ENCODE assay signal across 12 cellular contexts in genomic region chr7:128003179-128003578, GRCh38. TPM values are rescaled to one million over a fixed set of nuclear protein-coding genes. Genes with fewer than 3 reads are reported as not detected.
DNase-seq lines count a peak whose midpoint lies in the region; ATAC-seq and TF ChIP-seq lines count a peak whose summit lies in the region.
"Had no signal": no experiment of that assay in that cellular context is flagged by ENCODE, and none has a peak within 500 bp of the region (broad histone marks: within the 10 kb centered on the region; RNA-seq: fewer than 3 reads in every experiment).

No MANE protein-coding gene starts in this region.

- H3K4me3 Mint-ChIP-seq in T-helper 17 cell: no peak overlapping the region
- H3K4me3 Mint-ChIP-seq: activated CD8-positive, alpha-beta memory T cell treated with anti-CD3 and anti-CD28 coated beads, Interleukin-2, amount 10 ng/mL, durations not matched to agents 7 days and 5 days had no signal

- peaks cover 2% of the 10 kb centered on the region for H3K36me3 Mint-ChIP-seq in T-helper 17 cell (ENCODE audit: low read depth)
- H3K36me3 Mint-ChIP-seq: activated CD8-positive, alpha-beta memory T cell treated with anti-CD3 and anti-CD28 coated beads, Interleukin-2, amount 10 ng/mL, durations not matched to agents 7 days and 5 days had no signal

- no peaks in the 10 kb centered on the region for H3K9me3 ChIP-seq in T-helper 17 cell (ENCODE audit: control insufficient read depth, low read length, poor library complexity, severe bottlenecking)
- no peaks in the 10 kb centered on the region for H3K9me3 ChIP-seq in spleen
- H3K9me3 ChIP-seq: ascending aorta, esophagus squamous epithelium had no signal

- no peak overlapping the region for H3K4me3 ChIP-seq in GM12864 (ENCODE audit: low read depth, low read length)
- peak overlapping the region in 1 of 8 donors; percentile 23 for H3K4me3 ChIP-seq in spleen
- H3K4me3 ChIP-seq: ascending aorta, esophagus squamous epithelium had no signal

- peaks cover 27% of the 10 kb centered on the region for H3K4me1 Mint-ChIP-seq in T-helper 17 cell

- TF ChIP-seq CTCF in GM12864 (IDR thresholded peaks at IDR 0.05; ENCODE audit: low read depth, low read length, missing control alignments) (no peak), spleen (IDR thresholded peaks at IDR 0.05 in 8 of 11, conservative IDR thresholded peaks at IDR 0.05 in 3 of 11) (no peak)

- H3K4me1 ChIP-seq in spleen: peaks cover 15 to 80% (median 47%) of the 10 kb centered on the region in 6 donors
- H3K4me1 ChIP-seq: ascending aorta had no signal

- peak overlapping the region in 3 of 8 donors; percentile 9 to 72 (median 12) for H3K27ac ChIP-seq in spleen
- H3K27ac ChIP-seq: ascending aorta, esophagus squamous epithelium had no signal

- H3K27me3 ChIP-seq in spleen (replicated peaks in 1 of 7): no peaks in the 10 kb centered on the region
- H3K27me3 ChIP-seq: ascending aorta, esophagus squamous epithelium had no signal

- DNase-seq in GM12864 (ENCODE audit: low read depth): peak; percentile 30
- no peak for DNase-seq in T-helper 17 cell
- no peak for DNase-seq in spleen
- no peak for DNase-seq in epidermal melanocyte (ENCODE audit: insufficient read length, low spot score)
- no peak for DNase-seq in kidney glomerular epithelial cell (lab: John Stamatoyannopoulos, UW)
- DNase-seq in activated gamma-delta T cell treated with Interleukin-2 at 50 U/mL for 16 hours: no peak
- DNase-seq: activated CD8-positive, alpha-beta memory T cell treated with anti-CD3 and anti-CD28 coated beads, Interleukin-2, amount 10 ng/mL, durations not matched to agents 7 days and 5 days; esophagus squamous epithelium; NCI-H774 had no signal

- no peaks in the 10 kb centered on the region for H3K27me3 Mint-ChIP-seq in T-helper 17 cell
- H3K27me3 Mint-ChIP-seq: activated CD8-positive, alpha-beta memory T cell treated with anti-CD3 and anti-CD28 coated beads, Interleukin-2, amount 10 ng/mL, durations not matched to agents 7 days and 5 days had no signal

- peaks cover 0 to 40% (median 0%) of the 10 kb centered on the region in 6 donors for H3K36me3 ChIP-seq in spleen
- H3K36me3 ChIP-seq: ascending aorta had no signal

- WGBS in spleen, 5 donors: 46 to 51% (median 50%) methylated on average over 3 of the region's 3 CpGs

- peak overlapping the region; percentile 21 for H3K27ac Mint-ChIP-seq in T-helper 17 cell
- H3K27ac Mint-ChIP-seq: activated CD8-positive, alpha-beta memory T cell treated with anti-CD3 and anti-CD28 coated beads, Interleukin-2, amount 10 ng/mL, durations not matched to agents 7 days and 5 days had no signal

- ATAC-seq in GM21381 (IDR thresholded peaks at IDR 0.05; ENCODE audit: unreplicated experiment) (peak; percentile 64), HG03064 (IDR thresholded peaks at IDR 0.05; ENCODE audit: low read depth, unreplicated experiment) (peak; percentile 63), T-helper 17 cell (no peak)
- ATAC-seq: activated CD8-positive, alpha-beta memory T cell treated with anti-CD3 and anti-CD28 coated beads, Interleukin-2, amount 10 ng/mL, durations not matched to agents 7 days and 5 days had no signal

- TF ChIP-seq POLR2A in spleen (IDR thresholded peaks at IDR 0.05): no peak

- intact Hi-C loops in spleen (cut with DNase I; ENCODE audit: low total_unique reads): no loop called here

RNA-seq across cellular contexts. Expression of gene LRRC4, which starts 28.1 kb away (rescaled TPM):
- total RNA-seq in T-helper 17 cell (under 1 TPM; 0.34 to 0.57 TPM), spleen (10 to 100 TPM; 13.7 to 43.4 (median 18.3) TPM)
- 1 to 10 TPM in 2 of 3 donors, under 1 TPM in 1; 0.78 to 3.7 (median 1.4) TPM for polyA plus RNA-seq in spleen
- total RNA-seq: activated CD8-positive, alpha-beta memory T cell treated with anti-CD3 and anti-CD28 coated beads, Interleukin-2, amount 10 ng/mL, durations not matched to agents 7 days and 5 days had no signal

Comparison
In these comparisons a context has a peak if more than half of its experiments do, and no peak if none do; other contexts are left out.
1. RNA of gene LRRC4, which starts 28.1 kb away (total RNA-seq): 13.7 to 43.4 TPM in spleen; 0.34 to 0.57 TPM in T-helper 17 cell; every median in the first group is over 4 times any median in the second.